In the genomic region with DNA sequence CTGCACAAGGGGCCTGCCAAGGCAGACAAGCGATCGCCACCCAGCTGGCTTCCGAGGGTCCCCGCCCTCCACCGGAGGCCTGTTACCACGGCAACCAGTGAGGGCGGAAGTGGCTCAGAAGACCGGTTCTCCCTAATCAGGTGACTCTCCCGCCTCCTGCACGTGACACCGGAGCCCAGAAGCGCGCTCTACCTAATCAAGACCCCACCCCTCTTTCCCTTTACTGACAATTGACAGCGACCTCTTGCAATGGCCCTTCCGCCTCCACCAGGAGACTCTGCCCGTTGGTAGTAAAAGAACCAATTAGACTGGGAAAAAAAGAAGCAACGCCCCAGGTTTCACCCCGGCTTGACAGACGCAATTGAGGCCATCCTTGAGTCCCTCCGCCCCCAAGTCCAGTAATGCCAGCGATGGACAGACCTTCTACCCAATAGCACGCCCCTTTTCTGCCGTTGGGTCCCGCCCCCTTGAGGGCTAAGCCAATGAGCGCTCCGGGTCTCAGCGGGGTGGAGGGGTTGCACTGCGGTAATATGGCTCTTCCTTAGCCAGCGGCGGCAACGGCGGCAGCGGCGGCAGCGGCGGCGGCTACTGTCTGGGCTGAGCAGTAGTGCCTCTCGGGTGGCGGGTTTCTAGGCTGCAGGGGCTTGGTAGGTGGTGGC, we compare ENCODE assay signal across 8 cellular contexts. TPM values are rescaled to one million over a fixed set of nuclear protein-coding genes. Genes with fewer than 3 reads are reported as not detected.
DNase-seq lines count a peak whose midpoint lies in the region; ATAC-seq and TF ChIP-seq lines count a peak whose summit lies in the region.

Gene UVRAG (plus strand): TSS at position 525 of the 659 bp plus-strand sequence. CDS start 198 bp downstream, outside the sequence.

- H3K4me2 ChIP-seq in mammary epithelial cell (ENCODE audit: insufficient read depth, low read depth, low read length) = peak within 1 kb of the TSS; percentile 82

- H3K9me3 ChIP-seq in WERI-Rb-1 (ENCODE audit: severe bottlenecking) (no peaks in the 10 kb centered on the region), mammary epithelial cell (replicated peaks; ENCODE audit: insufficient read depth, low read length) (no peaks in the 10 kb centered on the region), iPS-20b (ENCODE audit: insufficient read depth, low read depth, low read length) (no peaks in the 10 kb centered on the region)

- peak; percentile 98 for DNase-seq in ACHN
- DNase-seq in NCI-H2227 (lab: John Stamatoyannopoulos, UW; ENCODE audit: unreplicated experiment) = peak; percentile 100
- DNase-seq in WERI-Rb-1 = peak; percentile 98
- DNase-seq in mammary epithelial cell = peak; percentile 100

- H3K9ac ChIP-seq in mammary epithelial cell (ENCODE audit: insufficient read depth, low read length) (peak within 1 kb of the TSS; percentile 82), iPS-20b (ENCODE audit: low read depth, low read length) (peak within 1 kb of the TSS; percentile 86)

- CTCF ChIA-PET in mammary epithelial cell (lab: Charles Lee; ENCODE audit: low non-redundant PET) = no interaction called here

- dilution Hi-C loops in mammary epithelial cell (cut with HindIII; ENCODE audit: low sequenced_read_pairs) = no loop called here

- ATAC-seq in GM18873 (IDR thresholded peaks at IDR 0.05; ENCODE audit: low FRiP score, unreplicated experiment) (peak; percentile 71), HG03139 (IDR thresholded peaks at IDR 0.05; ENCODE audit: unreplicated experiment) (peak; percentile 71)

- peaks cover 37% of the 10 kb centered on the region for H3K79me2 ChIP-seq in mammary epithelial cell (ENCODE audit: insufficient read depth, low read length)

- TF ChIP-seq CTCF in WERI-Rb-1 (IDR thresholded peaks at IDR 0.05; ENCODE audit: low read depth, low read length) (no peak), mammary epithelial cell (conservative IDR thresholded peaks at IDR 0.05 in 1 of 2, IDR thresholded peaks at IDR 0.05 in 1 of 2; ENCODE audit: extremely low read depth in 1 of 2, insufficient read depth in 1 of 2, low read depth in 1 of 2, low read length in 2 of 2) (peak in 1 of 2 donors; percentile 22)

- no peaks in the 10 kb centered on the region for H4K20me1 ChIP-seq in mammary epithelial cell (ENCODE audit: insufficient read depth, low read length)

- H3K4me1 ChIP-seq in mammary epithelial cell (ENCODE audit: insufficient read depth, low read length) (peaks cover 27% of the 10 kb centered on the region), iPS-20b (ENCODE audit: insufficient read depth, low read length) (peaks cover 19% of the 10 kb centered on the region)

- intact Hi-C loops in mammary epithelial cell (cut with micrococcal nuclease) = loop anchor here (2.0 kb wide), 1 partner anchor 40 kb away; no protein-coding TSS in a partner anchor

- peak within 1 kb of the TSS; percentile 91 for H2AFZ ChIP-seq in mammary epithelial cell (ENCODE audit: low read depth, low read length)

- BruUV-seq in mammary epithelial cell (replicated peaks; lab: Mats Ljungman, UMichigan) = no TSS peak

- H3K27me3 ChIP-seq in WERI-Rb-1 (ENCODE audit: insufficient read depth, low read depth, severe bottlenecking) = no peaks in the 10 kb centered on the region
- H3K27me3 ChIP-seq in mammary epithelial cell (ENCODE audit: insufficient read depth, low read length) = no peaks in the 10 kb centered on the region
- peaks cover 7% of the 10 kb centered on the region for H3K27me3 ChIP-seq in iPS-20b (ENCODE audit: insufficient read depth, low read length)

- H3K36me3 ChIP-seq in WERI-Rb-1 (peaks cover 4% of the 10 kb centered on the region), mammary epithelial cell (ENCODE audit: insufficient read depth, low read length) (no peaks in the 10 kb centered on the region), iPS-20b (ENCODE audit: insufficient read depth, low read depth, low read length) (no peaks in the 10 kb centered on the region)

- in situ Hi-C loops in ACHN (cut with HindIII; ENCODE audit: low pct_ligation_motif_present, low pct_unique_long_range_greater_than_20kb, low sequenced_read_pairs) (no loop called here), mammary epithelial cell (cut with MboI; ENCODE audit: low sequenced_read_pairs in 2 of 2) (loop anchor here in 1 of 2 donors (10.0 kb wide), 1 partner anchor 50 kb away; no protein-coding TSS in a partner anchor)

- H3K4me3 ChIP-seq in WERI-Rb-1 (ENCODE audit: low read depth, low read length) (peak within 1 kb of the TSS; percentile 63), mammary epithelial cell (replicated peaks in 1 of 3; ENCODE audit: insufficient read depth in 1 of 3, low read depth in 2 of 3, low read length in 3 of 3) (peak within 1 kb of the TSS; percentile 81 to 86 (median 82)), iPS-20b (ENCODE audit: low read length) (peak within 1 kb of the TSS; percentile 95), skin epidermis (peak within 1 kb of the TSS; percentile 58 to 96 (median 92))

- 2% methylated on average over 26 of the region's 39 CpGs for WGBS in mammary epithelial cell (ENCODE audit: low coverage, missing lambda C conversion rate)

- peak within 1 kb of the TSS; percentile 85 for H3K27ac ChIP-seq in WERI-Rb-1
- peak within 1 kb of the TSS; percentile 87 for H3K27ac ChIP-seq in mammary epithelial cell (ENCODE audit: insufficient read depth, low read depth, low read length)
- H3K27ac ChIP-seq in iPS-20b (ENCODE audit: low read length) = peak within 1 kb of the TSS; percentile 18
- H3K27ac ChIP-seq in skin epidermis = peak within 1 kb of the TSS; percentile 74 to 98 (median 92)

RNA-seq across cellular contexts. Expression of gene UVRAG, which starts in this region (rescaled TPM):
- total RNA-seq in mammary epithelial cell = 10 to 100 TPM; 17.5 to 20.4 TPM
- polyA plus RNA-seq in mammary epithelial cell = 6.9 TPM
- polyA minus RNA-seq in mammary epithelial cell = 18.1 TPM

Comparison
In these comparisons a context has a peak if more than half of its experiments do, and no peak if none do; other contexts are left out.
1. Peak in every context shown above with its lines: DNase-seq, ATAC-seq, H3K4me3 ChIP-seq and H3K27ac ChIP-seq.
2. H3K27ac ChIP-seq: peak in every context shown above with its lines; median percentile 92 in skin epidermis; 87 in mammary epithelial cell; 85 in WERI-Rb-1; 18 in iPS-20b.